Comparison of ENCODE assay signal across 12 cellular contexts in the genomic region with DNA sequence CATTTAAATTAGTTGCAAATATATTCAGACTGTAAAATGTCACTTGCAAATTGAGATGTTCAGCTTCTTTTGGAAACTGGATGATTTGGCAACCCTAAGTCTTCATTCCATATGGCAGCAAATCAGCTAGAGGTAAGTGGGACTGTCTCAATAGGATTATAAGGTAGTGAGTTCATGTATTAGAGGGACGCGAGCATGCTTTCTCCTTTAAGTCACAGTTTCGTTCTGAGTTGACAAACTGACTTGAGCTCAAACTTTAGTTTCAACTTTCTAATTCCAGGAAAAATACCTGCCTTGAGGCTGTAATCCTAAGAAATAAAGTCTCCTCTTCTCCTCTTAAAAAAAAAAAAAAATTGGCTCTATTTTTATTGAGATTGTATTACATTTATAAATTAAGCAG. TPM values are rescaled to one million over a fixed set of nuclear protein-coding genes. Genes with fewer than 3 reads are reported as not detected.
DNase-seq lines count a peak whose midpoint lies in the region; ATAC-seq and TF ChIP-seq lines count a peak whose summit lies in the region.
"Had no signal": no experiment of that assay in that cellular context is flagged by ENCODE, and none has a peak within 500 bp of the region (broad histone marks: within the 10 kb centered on the region; RNA-seq: fewer than 3 reads in every experiment).

No MANE protein-coding gene starts in this region.

- intact Hi-C loops in activated CD8-positive, alpha-beta T cell treated with anti-CD3 and anti-CD28 coated beads for 36 hours (cut with micrococcal nuclease), result loop anchor here (10.0 kb wide), 1 partner anchor 223 kb away; no protein-coding TSS in a partner anchor

- no peaks in the 10 kb centered on the region for H3K36me3 Mint-ChIP-seq in activated CD8-positive, alpha-beta T cell treated with anti-CD3 and anti-CD28 coated beads for 36 hours (ENCODE audit: low read depth)
- no peaks in the 10 kb centered on the region for H3K36me3 Mint-ChIP-seq in progenitor cell of endocrine pancreas (ENCODE audit: insufficient read depth)

- no peak for TF ChIP-seq CTCF in activated CD8-positive, alpha-beta T cell treated with anti-CD3 and anti-CD28 coated beads for 36 hours (IDR thresholded peaks at IDR 0.05)
- no peak for TF ChIP-seq CTCF in progenitor cell of endocrine pancreas (IDR thresholded peaks at IDR 0.05; ENCODE audit: unreplicated experiment)

- CTCF ChIA-PET in activated CD8-positive, alpha-beta T cell treated with anti-CD3 and anti-CD28 coated beads for 36 hours (lab: Charles Lee), result interaction anchor here (0.7 to 1.4 kb wide), 5 partner anchors 8 to 221 kb away, joined by 3 to 5 read pairs (median 3); no protein-coding TSS in a partner anchor

- H3K9me3 Mint-ChIP-seq in activated CD8-positive, alpha-beta T cell treated with anti-CD3 and anti-CD28 coated beads for 36 hours, result no peaks in the 10 kb centered on the region
- H3K9me3 Mint-ChIP-seq in progenitor cell of endocrine pancreas (ENCODE audit: low read depth), result no peaks in the 10 kb centered on the region

- no peak overlapping the region for H3K4me3 Mint-ChIP-seq in activated CD8-positive, alpha-beta T cell treated with anti-CD3 and anti-CD28 coated beads for 36 hours
- H3K4me3 Mint-ChIP-seq in progenitor cell of endocrine pancreas (ENCODE audit: low read depth), result no peak overlapping the region

- H3K27ac Mint-ChIP-seq in activated CD8-positive, alpha-beta T cell treated with anti-CD3 and anti-CD28 coated beads for 36 hours, result no peak overlapping the region
- H3K27ac Mint-ChIP-seq in progenitor cell of endocrine pancreas, result no peak overlapping the region

- ATAC-seq in GM18867 (IDR thresholded peaks at IDR 0.05; ENCODE audit: unreplicated experiment) (peak; percentile 66), GM21360 (IDR thresholded peaks at IDR 0.05; ENCODE audit: unreplicated experiment) (peak; percentile 82), HG03045 (IDR thresholded peaks at IDR 0.05; ENCODE audit: unreplicated experiment) (peak; percentile 64)
- peak; percentile 71 for ATAC-seq in activated CD8-positive, alpha-beta T cell treated with anti-CD3 and anti-CD28 coated beads for 36 hours
- ATAC-seq: Right ventricle myocardium inferior had no signal

- H3K4me1 Mint-ChIP-seq in activated CD8-positive, alpha-beta T cell treated with anti-CD3 and anti-CD28 coated beads for 36 hours (ENCODE audit: low read depth), result peaks cover 42% of the 10 kb centered on the region
- H3K4me1 Mint-ChIP-seq in progenitor cell of endocrine pancreas (ENCODE audit: low read depth), result no peaks in the 10 kb centered on the region

- POLR2A ChIA-PET in activated CD8-positive, alpha-beta T cell treated with anti-CD3 and anti-CD28 coated beads for 36 hours (lab: Charles Lee), result interaction anchor here (1.0 kb wide), 1 partner anchor 44 kb away, joined by 4 read pairs; the partner anchor contains the start of gene TMEM131L

- DNase-seq in activated CD8-positive, alpha-beta T cell treated with anti-CD3 and anti-CD28 coated beads for 36 hours, result peak; percentile 38
- DNase-seq in NCI-H2029 treated with DMSO at 0.1 percent for 48 hours (lab: John Stamatoyannopoulos, UW), result no peak
- DNase-seq in dedifferentiated amniotic fluid mesenchymal stem cell (ENCODE audit: extremely low spot score), result no peak
- DNase-seq in progenitor cell of endocrine pancreas (ENCODE audit: low spot score, unreplicated experiment), result no peak
- DNase-seq: Caco-2, erythroblast, NCI-H345, stomach had no signal

- no peaks in the 10 kb centered on the region for H3K27me3 Mint-ChIP-seq in activated CD8-positive, alpha-beta T cell treated with anti-CD3 and anti-CD28 coated beads for 36 hours
- no peaks in the 10 kb centered on the region for H3K27me3 Mint-ChIP-seq in progenitor cell of endocrine pancreas

RNA-seq across cellular contexts. Expression of gene TMEM131L, which starts 44.2 kb away (rescaled TPM):
- total RNA-seq in activated CD8-positive, alpha-beta T cell treated with anti-CD3 and anti-CD28 coated beads for 36 hours, result 10 to 100 TPM; 51.7 to 52.4 TPM
- 18.1 and 18.9 TPM in 2 replicates for total RNA-seq in progenitor cell of endocrine pancreas
